1 cellular context compared by ENCODE assay signal in genomic region chr1:84402060-84402459, GRCh38.
TF ChIP-seq lines count a peak whose summit lies in the region.

No MANE protein-coding gene starts in this region.

TF ChIP-seq in HCT116, 20 proteins besides CTCF, POLR2A, EP300 and RAD21 (continued from another document):
- TF ChIP-seq REST (IDR thresholded peaks at IDR 0.05; ENCODE audit: low read depth): no peak
